8 cellular contexts compared by ENCODE assay signal in genomic region chr7:94394399-94395140, GRCh38. TPM values are rescaled to one million over a fixed set of nuclear protein-coding genes. Genes with fewer than 3 reads are reported as not detected.
DNase-seq lines count a peak whose midpoint lies in the region; ATAC-seq and TF ChIP-seq lines count a peak whose summit lies in the region.

Gene COL1A2, plus strand, starts transcription at chr7:94394895. Its CDS starts 137 bp downstream, at chr7:94395032.

- peaks cover 2% of the 10 kb centered on the region for H3K27me3 ChIP-seq in H7 (ENCODE audit: control insufficient read depth, insufficient read depth, low read length)

- H3K27ac ChIP-seq in adipose tissue (ENCODE audit: low read depth, low read length), result peak within 1 kb of the TSS; percentile 29

- TF ChIP-seq CTCF in AG09309 (IDR thresholded peaks at IDR 0.05; ENCODE audit: control insufficient read depth, insufficient read depth, low read depth, low read length, missing control alignments), result no peak

- peak within 1 kb of the TSS; percentile 87 for H3K4me3 ChIP-seq in AG09309 (ENCODE audit: control insufficient read depth, low read depth, low read length)
- peak within 1 kb of the TSS; percentile 54 for H3K4me3 ChIP-seq in H7 (ENCODE audit: insufficient read depth, low read depth, low read length)

- peak; percentile 90 to 93 for ATAC-seq in left cardiac atrium
- no peak for ATAC-seq in GM21367 (IDR thresholded peaks at IDR 0.05; ENCODE audit: unreplicated experiment)
- no peak for ATAC-seq in HG03571 (IDR thresholded peaks at IDR 0.05; ENCODE audit: unreplicated experiment)

- WGBS in adipose tissue, 3 donors, result 3 to 11% (median 5%) methylated on average over 33 to 34 of the region's 34 CpGs

- H3K36me3 ChIP-seq in H7 (replicated peaks; ENCODE audit: control insufficient read depth, insufficient read depth, low read length), result no peaks in the 10 kb centered on the region

- intact Hi-C loops in left cardiac atrium (cut with DNase I), result loop anchor here (2.0 to 10.0 kb wide), 2 partner anchors 98 to 100 kb away; no protein-coding TSS in a partner anchor

- DNase-seq in AG09309 (ENCODE audit: low read depth) (peak; percentile 99), H7 (peak; percentile 79), left cardiac atrium (peak; percentile 81), pulmonary artery endothelial cell (ENCODE audit: low read depth, low spot score) (no peak), cerebellar cortex (ENCODE audit: low spot score) (no peak)

RNA-seq across cellular contexts. Expression of gene COL1A2, which starts in this region (rescaled TPM):
- 37.9 and 47.8 TPM in 2 replicates for total RNA-seq in H7 (2014; rRNA removed; shearing (Covaris generic))
- polyA plus RNA-seq in adipose tissue, result 100 to 1,000 TPM in 2 of 3 donors, 10 to 100 TPM in 1; 42.3 to 486 (median 167) TPM
- 100 to 1,000 TPM; 258 to 270 TPM for total RNA-seq in left cardiac atrium
- 13.6 and 19.1 TPM in 2 replicates for total RNA-seq in pulmonary artery endothelial cell

Comparison
In these comparisons a context has a peak if more than half of its experiments do, and no peak if none do; other contexts are left out.
1. DNase-seq: peak in AG09309 (single experiment), H7 (single experiment) and left cardiac atrium (single experiment); none in pulmonary artery endothelial cell (single experiment) and cerebellar cortex (single experiment).
2. ATAC-seq: peak in left cardiac atrium (2 of 2); none in GM21367 (single experiment) and HG03571 (single experiment).